In genomic region chr5:159098285-159099048, GRCh38 we compare ENCODE assay signal across 8 cellular contexts. TPM values are rescaled to one million over a fixed set of nuclear protein-coding genes. Genes with fewer than 3 reads are reported as not detected.
DNase-seq lines count a peak whose midpoint lies in the region; ATAC-seq, FAIRE-seq and TF ChIP-seq lines count a peak whose summit lies in the region.

No MANE protein-coding gene starts in this region.

- no peaks in the 10 kb centered on the region for H3K36me3 Mint-ChIP-seq in CD8-positive, alpha-beta T cell
- no peaks in the 10 kb centered on the region for H3K36me3 Mint-ChIP-seq in endothelial cell (ENCODE audit: low read depth, unreplicated experiment)

- H3K27ac ChIP-seq in CD8-positive, alpha-beta T cell (ENCODE audit: low read depth, low read length): no peak overlapping the region
- peak overlapping the region; percentile 95 for H3K27ac ChIP-seq in OCI-LY1 (ENCODE audit: low read depth, low read length, poor library complexity, severe bottlenecking)
- H3K27ac ChIP-seq in pancreas: peak overlapping the region in 2 of 4 donors; percentile 65 to 68

- peak overlapping the region; percentile 99 for H3K9ac ChIP-seq in OCI-LY1 (ENCODE audit: low read length)

- peak; percentile 42 for TF ChIP-seq CTCF in CD8-positive, alpha-beta T cell (IDR thresholded peaks at IDR 0.05)
- TF ChIP-seq CTCF in OCI-LY1 (IDR thresholded peaks at IDR 0.05; ENCODE audit: low read length) (no peak), endothelial cell (IDR thresholded peaks at IDR 0.05; ENCODE audit: unreplicated experiment) (no peak), pancreas (IDR thresholded peaks at IDR 0.05) (no peak)

- peak overlapping the region; percentile 88 for H3K4me3 Mint-ChIP-seq in CD8-positive, alpha-beta T cell
- H3K4me3 Mint-ChIP-seq in endothelial cell (ENCODE audit: unreplicated experiment): peak overlapping the region; percentile 79

- no peaks in the 10 kb centered on the region for H3K9me2 ChIP-seq in OCI-LY1 (ENCODE audit: low read depth, low read length)

- H3K27ac Mint-ChIP-seq in CD8-positive, alpha-beta T cell: peak overlapping the region; percentile 41
- H3K27ac Mint-ChIP-seq in endothelial cell (ENCODE audit: unreplicated experiment): peak overlapping the region; percentile 63

- H3K79me2 ChIP-seq in OCI-LY1 (ENCODE audit: insufficient read depth, low read length): peaks cover 48% of the 10 kb centered on the region

- H3K4me1 Mint-ChIP-seq in CD8-positive, alpha-beta T cell (ENCODE audit: low read depth): peaks cover 41% of the 10 kb centered on the region
- peaks cover 37% of the 10 kb centered on the region for H3K4me1 Mint-ChIP-seq in endothelial cell (ENCODE audit: unreplicated experiment)

- FAIRE-seq in pancreas (lab: Jason Lieb, UNC): no peak

- H3K4me2 ChIP-seq in OCI-LY1 (ENCODE audit: low read length): peak overlapping the region; percentile 84

- WGBS in pancreas, 2 donors: 20 to 26% methylated on average over 8 to 9 of the region's 9 CpGs

- peaks cover 30% of the 10 kb centered on the region for H3K4me1 ChIP-seq in CD8-positive, alpha-beta T cell (ENCODE audit: insufficient read depth, low read length)
- H3K4me1 ChIP-seq in OCI-LY1 (ENCODE audit: insufficient read depth, low read length, severe bottlenecking): peaks cover 62% of the 10 kb centered on the region
- H3K4me1 ChIP-seq in pancreas: peaks cover 0 to 4% (median 0%) of the 10 kb centered on the region in 3 donors

- H3K9me3 ChIP-seq in CD8-positive, alpha-beta T cell (ENCODE audit: low read length): no peaks in the 10 kb centered on the region
- H3K9me3 ChIP-seq in OCI-LY1 (ENCODE audit: low read length) (no peaks in the 10 kb centered on the region), pancreas (no peaks in the 10 kb centered on the region)

- peak overlapping the region; percentile 71 for H3K4me3 ChIP-seq in CD8-positive, alpha-beta T cell (ENCODE audit: low read depth, low read length)
- H3K4me3 ChIP-seq in OCI-LY1 (ENCODE audit: low read depth, low read length, poor library complexity, severe bottlenecking): peak overlapping the region; percentile 96
- peak overlapping the region; percentile 28 to 48 (median 34) for H3K4me3 ChIP-seq in pancreas

- H4K20me1 ChIP-seq in OCI-LY1 (ENCODE audit: insufficient read depth, low read length): no peaks in the 10 kb centered on the region

- no peak overlapping the region for H2AFZ ChIP-seq in OCI-LY1 (ENCODE audit: low read length)

- H3K27me3 Mint-ChIP-seq in CD8-positive, alpha-beta T cell (ENCODE audit: low read depth): peaks cover 42% of the 10 kb centered on the region
- peaks cover 22% of the 10 kb centered on the region for H3K27me3 Mint-ChIP-seq in endothelial cell (ENCODE audit: unreplicated experiment)

- no peaks in the 10 kb centered on the region for H3K9me3 Mint-ChIP-seq in CD8-positive, alpha-beta T cell
- H3K9me3 Mint-ChIP-seq in endothelial cell (ENCODE audit: unreplicated experiment): no peaks in the 10 kb centered on the region

- POLR2A ChIA-PET in CD8-positive, alpha-beta T cell (lab: Charles Lee): no interaction called here

- intact Hi-C loops in CD8-positive, alpha-beta T cell (cut with DNase I, micrococcal nuclease): loop anchor here in 1 of 2 experiments (5.0 kb wide), 2 partner anchors 114 to 1241 kb away; partner anchors contain the start of gene CLINT1
- intact Hi-C loops in pancreas (cut with DNase I): no loop called here

- H3K27me3 ChIP-seq in CD8-positive, alpha-beta T cell (ENCODE audit: insufficient read depth, low read length): peaks cover 15% of the 10 kb centered on the region
- no peaks in the 10 kb centered on the region for H3K27me3 ChIP-seq in OCI-LY1 (ENCODE audit: insufficient read depth, low read length)
- H3K27me3 ChIP-seq in pancreas: peaks cover 0 to 13% (median 0%) of the 10 kb centered on the region in 4 donors

- no peak for ATAC-seq in CD8-positive, alpha-beta T cell
- no peak for ATAC-seq in pancreas
- no peak for ATAC-seq in HG03039 (IDR thresholded peaks at IDR 0.05; ENCODE audit: unreplicated experiment)
- ATAC-seq in activated CD4-positive, CD25-positive, alpha-beta regulatory T cell treated with anti-CD3 and anti-CD28 coated beads, Interleukin-2, amount 50 U/mL, for 24 hours: no peak
- ATAC-seq in HG03354 (IDR thresholded peaks at IDR 0.05; ENCODE audit: poor library complexity, severe bottlenecking, unreplicated experiment): no peak

- peaks cover 24% of the 10 kb centered on the region for H3F3A ChIP-seq in OCI-LY1 (ENCODE audit: insufficient read depth, low read length)

- no peak for DNase-seq in CD8-positive, alpha-beta T cell
- DNase-seq in endothelial cell (ENCODE audit: low spot score) (no peak), pancreas (no peak), KG1 (lab: John Stamatoyannopoulos, UW) (no peak)

- CTCF ChIA-PET in CD8-positive, alpha-beta T cell (lab: Charles Lee): interaction anchor here (1.5 kb wide), 2 partner anchors 8 to 923 kb away, joined by 3 to 4 read pairs; no protein-coding TSS in a partner anchor

- H3K36me3 ChIP-seq in CD8-positive, alpha-beta T cell (ENCODE audit: insufficient read depth, low read length): no peaks in the 10 kb centered on the region
- H3K36me3 ChIP-seq in OCI-LY1 (ENCODE audit: insufficient read depth, low read length) (peaks cover 13% of the 10 kb centered on the region; the same call in 1 of the 2 replicates), pancreas (no peaks in the 10 kb centered on the region)

RNA-seq across cellular contexts. Expression of gene EBF1, which starts 1.2 kb away (rescaled TPM):
- total RNA-seq in CD8-positive, alpha-beta T cell: 1 to 10 TPM in 1 of 2 experiments, under 1 TPM in 1; 0.67 to 1.3 TPM
- 8.4 TPM for total RNA-seq in endothelial cell (ENCODE audit: unreplicated experiment)
- total RNA-seq in pancreas: 1 to 10 TPM; 1.3 to 6.1 (median 2.9) TPM
- polyA plus RNA-seq in pancreas: 1 to 10 TPM; 1.5 to 2.6 TPM

Comparison
In these comparisons a context has a peak if more than half of its experiments do, and no peak if none do; other contexts are left out.
1. H3K4me3 ChIP-seq: peak in every context shown above with its lines; median percentile 96 in OCI-LY1; 71 in CD8-positive, alpha-beta T cell; 34 in pancreas.